ENCODE assay signal across 1 cellular context in the genomic region with DNA sequence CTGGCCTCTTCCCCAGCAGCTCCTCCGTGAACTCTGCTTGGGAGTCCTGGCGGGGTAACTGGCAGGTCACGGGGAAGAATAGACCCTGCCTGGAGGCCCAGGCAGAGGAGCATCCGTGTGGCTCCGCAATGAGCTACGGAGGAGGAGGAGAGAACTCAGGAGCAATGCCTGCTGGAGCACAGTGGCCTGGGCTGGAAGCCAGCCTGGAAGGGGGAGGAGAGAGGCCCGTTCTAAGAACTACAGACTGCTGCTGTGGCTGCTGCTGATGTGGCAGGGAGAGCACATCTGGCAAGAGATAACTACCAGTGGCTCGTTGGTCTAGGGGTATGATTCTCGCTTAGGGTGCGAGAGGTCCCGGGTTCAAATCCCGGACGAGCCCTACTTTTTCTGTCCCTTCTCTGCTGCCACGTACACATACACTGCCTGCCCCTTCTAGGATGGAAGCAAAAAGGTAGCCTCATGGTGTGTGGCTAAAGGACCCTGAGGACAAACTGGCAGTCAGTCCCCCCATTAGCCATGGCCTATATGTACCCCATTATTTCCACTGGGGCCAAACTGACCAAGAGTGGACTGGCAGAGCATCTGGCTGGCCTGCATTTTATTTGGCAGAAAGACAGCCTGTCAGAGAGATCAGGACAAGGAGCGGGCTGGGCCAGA.
TF ChIP-seq lines count a peak whose summit lies in the region.

No MANE protein-coding gene starts in this region.

TF ChIP-seq in HepG2, 621 proteins besides CTCF, POLR2A, EP300 and RAD21 (continued from another document and continues in another):
- TF ChIP-seq, protein P1, sequence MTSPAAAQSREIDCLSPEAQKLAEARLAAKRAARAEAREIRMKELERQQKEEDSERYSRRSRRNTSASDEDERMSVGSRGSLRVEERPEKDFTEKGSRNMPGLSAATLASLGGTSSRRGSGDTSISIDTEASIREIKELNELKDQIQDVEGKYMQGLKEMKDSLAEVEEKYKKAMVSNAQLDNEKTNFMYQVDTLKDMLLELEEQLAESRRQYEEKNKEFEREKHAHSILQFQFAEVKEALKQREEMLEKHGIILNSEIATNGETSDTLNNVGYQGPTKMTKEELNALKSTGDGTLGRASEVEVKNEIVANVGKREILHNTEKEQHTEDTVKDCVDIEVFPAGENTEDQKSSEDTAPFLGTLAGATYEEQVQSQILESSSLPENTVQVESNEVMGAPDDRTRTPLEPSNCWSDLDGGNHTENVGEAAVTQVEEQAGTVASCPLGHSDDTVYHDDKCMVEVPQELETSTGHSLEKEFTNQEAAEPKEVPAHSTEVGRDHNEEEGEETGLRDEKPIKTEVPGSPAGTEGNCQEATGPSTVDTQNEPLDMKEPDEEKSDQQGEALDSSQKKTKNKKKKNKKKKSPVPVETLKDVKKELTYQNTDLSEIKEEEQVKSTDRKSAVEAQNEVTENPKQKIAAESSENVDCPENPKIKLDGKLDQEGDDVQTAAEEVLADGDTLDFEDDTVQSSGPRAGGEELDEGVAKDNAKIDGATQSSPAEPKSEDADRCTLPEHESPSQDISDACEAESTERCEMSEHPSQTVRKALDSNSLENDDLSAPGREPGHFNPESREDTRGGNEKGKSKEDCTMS (CRISPR knock-in tag; conservative IDR thresholded peaks at IDR 0.05) = no peak
- no peak for TF ChIP-seq PCBP2 (optimal IDR thresholded peaks at IDR 0.05; ENCODE audit: low read depth, low read length, poor library complexity, severe bottlenecking)
- no peak for TF ChIP-seq ZNF570 (CRISPR knock-in tag; IDR thresholded peaks at IDR 0.05; ENCODE audit: borderline replicate concordance)
- no peak for TF ChIP-seq ZFP90 (CRISPR knock-in tag; IDR thresholded peaks at IDR 0.05; ENCODE audit: borderline replicate concordance)
- TF ChIP-seq, protein P2, sequence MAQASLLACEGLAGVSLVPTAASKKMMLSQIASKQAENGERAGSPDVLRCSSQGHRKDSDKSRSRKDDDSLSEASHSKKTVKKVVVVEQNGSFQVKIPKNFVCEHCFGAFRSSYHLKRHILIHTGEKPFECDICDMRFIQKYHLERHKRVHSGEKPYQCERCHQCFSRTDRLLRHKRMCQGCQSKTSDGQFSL (CRISPR knock-in tag; IDR thresholded peaks at IDR 0.05) = no peak
- no peak for TF ChIP-seq ZSCAN20 (CRISPR knock-in tag; IDR thresholded peaks at IDR 0.05; ENCODE audit: borderline replicate concordance)
- no peak for TF ChIP-seq TMF1 (CRISPR knock-in tag; IDR thresholded peaks at IDR 0.05; ENCODE audit: low read depth)
- TF ChIP-seq KLF16 (CRISPR knock-in tag; IDR thresholded peaks at IDR 0.05) = 0 out of 4 replicates have a peak, but pooled peaks of 1 of the 2 experiments have one; percentile 38
- no peak for TF ChIP-seq CC2D1A (CRISPR knock-in tag; IDR thresholded peaks at IDR 0.05)
- TF ChIP-seq, protein P3, sequence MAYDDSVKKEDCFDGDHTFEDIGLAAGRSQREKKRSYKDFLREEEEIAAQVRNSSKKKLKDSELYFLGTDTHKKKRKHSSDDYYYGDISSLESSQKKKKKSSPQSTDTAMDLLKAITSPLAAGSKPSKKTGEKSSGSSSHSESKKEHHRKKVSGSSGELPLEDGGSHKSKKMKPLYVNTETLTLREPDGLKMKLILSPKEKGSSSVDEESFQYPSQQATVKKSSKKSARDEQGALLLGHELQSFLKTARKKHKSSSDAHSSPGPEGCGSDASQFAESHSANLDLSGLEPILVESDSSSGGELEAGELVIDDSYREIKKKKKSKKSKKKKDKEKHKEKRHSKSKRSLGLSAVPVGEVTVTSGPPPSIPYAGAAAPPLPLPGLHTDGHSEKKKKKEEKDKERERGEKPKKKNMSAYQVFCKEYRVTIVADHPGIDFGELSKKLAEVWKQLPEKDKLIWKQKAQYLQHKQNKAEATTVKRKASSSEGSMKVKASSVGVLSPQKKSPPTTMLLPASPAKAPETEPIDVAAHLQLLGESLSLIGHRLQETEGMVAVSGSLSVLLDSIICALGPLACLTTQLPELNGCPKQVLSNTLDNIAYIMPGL (CRISPR knock-in tag; IDR thresholded peaks at IDR 0.05; ENCODE audit: borderline replicate concordance in 1 of 2, low read depth in 1 of 2) = peak; percentile 44 to 45; a peak in 1 of 4 replicates
- peak; percentile 59 for TF ChIP-seq RBM22 (optimal IDR thresholded peaks at IDR 0.05; ENCODE audit: low read length)
- no peak for TF ChIP-seq CEBPB (IDR thresholded peaks at IDR 0.05; ENCODE audit: borderline replicate concordance, low read depth, low read length)
- no peak for TF ChIP-seq ZNF12 (CRISPR knock-in tag; IDR thresholded peaks at IDR 0.05)
- no peak for TF ChIP-seq ZNF256 (CRISPR knock-in tag; conservative IDR thresholded peaks at IDR 0.05)
- TF ChIP-seq ZNF83 (CRISPR knock-in tag; IDR thresholded peaks at IDR 0.05; ENCODE audit: borderline replicate concordance) = no peak
- TF ChIP-seq ZNF124 (CRISPR knock-in tag; IDR thresholded peaks at IDR 0.05) = 0 out of 2 replicates have a peak, but pooled peaks have one; percentile 27
- TF ChIP-seq, protein P4, sequence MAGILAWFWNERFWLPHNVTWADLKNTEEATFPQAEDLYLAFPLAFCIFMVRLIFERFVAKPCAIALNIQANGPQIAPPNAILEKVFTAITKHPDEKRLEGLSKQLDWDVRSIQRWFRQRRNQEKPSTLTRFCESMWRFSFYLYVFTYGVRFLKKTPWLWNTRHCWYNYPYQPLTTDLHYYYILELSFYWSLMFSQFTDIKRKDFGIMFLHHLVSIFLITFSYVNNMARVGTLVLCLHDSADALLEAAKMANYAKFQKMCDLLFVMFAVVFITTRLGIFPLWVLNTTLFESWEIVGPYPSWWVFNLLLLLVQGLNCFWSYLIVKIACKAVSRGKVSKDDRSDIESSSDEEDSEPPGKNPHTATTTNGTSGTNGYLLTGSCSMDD (CRISPR knock-in tag; IDR thresholded peaks at IDR 0.05) = no peak
- TF ChIP-seq HOXA3 (CRISPR knock-in tag; IDR thresholded peaks at IDR 0.05) = peak; percentile 9; the same call in 1 of the 2 replicates
- no peak for TF ChIP-seq KLF11 (CRISPR knock-in tag; IDR thresholded peaks at IDR 0.05)
- peak; percentile 89; the same call in 1 of the 2 replicates for TF ChIP-seq ZBTB42 (CRISPR knock-in tag; IDR thresholded peaks at IDR 0.05)
- no peak for TF ChIP-seq SSRP1 (CRISPR knock-in tag; IDR thresholded peaks at IDR 0.05)
- TF ChIP-seq, protein P5, sequence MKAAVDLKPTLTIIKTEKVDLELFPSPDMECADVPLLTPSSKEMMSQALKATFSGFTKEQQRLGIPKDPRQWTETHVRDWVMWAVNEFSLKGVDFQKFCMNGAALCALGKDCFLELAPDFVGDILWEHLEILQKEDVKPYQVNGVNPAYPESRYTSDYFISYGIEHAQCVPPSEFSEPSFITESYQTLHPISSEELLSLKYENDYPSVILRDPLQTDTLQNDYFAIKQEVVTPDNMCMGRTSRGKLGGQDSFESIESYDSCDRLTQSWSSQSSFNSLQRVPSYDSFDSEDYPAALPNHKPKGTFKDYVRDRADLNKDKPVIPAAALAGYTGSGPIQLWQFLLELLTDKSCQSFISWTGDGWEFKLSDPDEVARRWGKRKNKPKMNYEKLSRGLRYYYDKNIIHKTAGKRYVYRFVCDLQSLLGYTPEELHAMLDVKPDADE (CRISPR knock-in tag; IDR thresholded peaks at IDR 0.05) = no peak
- TF ChIP-seq LCORL (IDR thresholded peaks at IDR 0.05) = no peak
- TF ChIP-seq LCORL (CRISPR knock-in tag; IDR thresholded peaks at IDR 0.05) = no peak
- no peak for TF ChIP-seq ZC3H4 (CRISPR knock-in tag; IDR thresholded peaks at IDR 0.05; ENCODE audit: borderline replicate concordance)
- TF ChIP-seq, protein P6, sequence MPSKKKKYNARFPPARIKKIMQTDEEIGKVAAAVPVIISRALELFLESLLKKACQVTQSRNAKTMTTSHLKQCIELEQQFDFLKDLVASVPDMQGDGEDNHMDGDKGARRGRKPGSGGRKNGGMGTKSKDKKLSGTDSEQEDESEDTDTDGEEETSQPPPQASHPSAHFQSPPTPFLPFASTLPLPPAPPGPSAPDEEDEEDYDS (CRISPR knock-in tag; IDR thresholded peaks at IDR 0.05) = 0 out of 2 replicates have a peak, but pooled peaks have one; percentile 16
- TF ChIP-seq ZNF121 (CRISPR knock-in tag; IDR thresholded peaks at IDR 0.05) = no peak; the same call in 1 of the 2 replicates
- no peak for TF ChIP-seq ZNF432 (CRISPR knock-in tag; IDR thresholded peaks at IDR 0.05; ENCODE audit: borderline replicate concordance)
- TF ChIP-seq, protein P7, sequence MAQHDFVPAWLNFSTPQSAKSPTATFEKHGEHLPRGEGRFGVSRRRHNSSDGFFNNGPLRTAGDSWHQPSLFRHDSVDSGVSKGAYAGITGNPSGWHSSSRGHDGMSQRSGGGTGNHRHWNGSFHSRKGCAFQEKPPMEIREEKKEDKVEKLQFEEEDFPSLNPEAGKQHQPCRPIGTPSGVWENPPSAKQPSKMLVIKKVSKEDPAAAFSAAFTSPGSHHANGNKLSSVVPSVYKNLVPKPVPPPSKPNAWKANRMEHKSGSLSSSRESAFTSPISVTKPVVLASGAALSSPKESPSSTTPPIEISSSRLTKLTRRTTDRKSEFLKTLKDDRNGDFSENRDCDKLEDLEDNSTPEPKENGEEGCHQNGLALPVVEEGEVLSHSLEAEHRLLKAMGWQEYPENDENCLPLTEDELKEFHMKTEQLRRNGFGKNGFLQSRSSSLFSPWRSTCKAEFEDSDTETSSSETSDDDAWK (CRISPR knock-in tag; IDR thresholded peaks at IDR 0.05) = no peak
- TF ChIP-seq SNAPC2 (CRISPR knock-in tag; IDR thresholded peaks at IDR 0.05) = no peak
- peak; percentile 12; the same call in 1 of the 2 replicates for TF ChIP-seq PHF8 (CRISPR knock-in tag; IDR thresholded peaks at IDR 0.05)
- no peak for TF ChIP-seq ZNF746 (CRISPR knock-in tag; IDR thresholded peaks at IDR 0.05)
- no peak for TF ChIP-seq TRIM24 (CRISPR knock-in tag; IDR thresholded peaks at IDR 0.05)
- TF ChIP-seq ELF1 (CRISPR knock-in tag; IDR thresholded peaks at IDR 0.05) = no peak
- TF ChIP-seq ZNF24 (IDR thresholded peaks at IDR 0.05) = peak; percentile 95
- TF ChIP-seq THYN1 (CRISPR knock-in tag; IDR thresholded peaks at IDR 0.05; ENCODE audit: borderline replicate concordance, low read depth) = no peak
- no peak for TF ChIP-seq ELF4 (CRISPR knock-in tag; IDR thresholded peaks at IDR 0.05; ENCODE audit: borderline replicate concordance)
- TF ChIP-seq, protein P8, sequence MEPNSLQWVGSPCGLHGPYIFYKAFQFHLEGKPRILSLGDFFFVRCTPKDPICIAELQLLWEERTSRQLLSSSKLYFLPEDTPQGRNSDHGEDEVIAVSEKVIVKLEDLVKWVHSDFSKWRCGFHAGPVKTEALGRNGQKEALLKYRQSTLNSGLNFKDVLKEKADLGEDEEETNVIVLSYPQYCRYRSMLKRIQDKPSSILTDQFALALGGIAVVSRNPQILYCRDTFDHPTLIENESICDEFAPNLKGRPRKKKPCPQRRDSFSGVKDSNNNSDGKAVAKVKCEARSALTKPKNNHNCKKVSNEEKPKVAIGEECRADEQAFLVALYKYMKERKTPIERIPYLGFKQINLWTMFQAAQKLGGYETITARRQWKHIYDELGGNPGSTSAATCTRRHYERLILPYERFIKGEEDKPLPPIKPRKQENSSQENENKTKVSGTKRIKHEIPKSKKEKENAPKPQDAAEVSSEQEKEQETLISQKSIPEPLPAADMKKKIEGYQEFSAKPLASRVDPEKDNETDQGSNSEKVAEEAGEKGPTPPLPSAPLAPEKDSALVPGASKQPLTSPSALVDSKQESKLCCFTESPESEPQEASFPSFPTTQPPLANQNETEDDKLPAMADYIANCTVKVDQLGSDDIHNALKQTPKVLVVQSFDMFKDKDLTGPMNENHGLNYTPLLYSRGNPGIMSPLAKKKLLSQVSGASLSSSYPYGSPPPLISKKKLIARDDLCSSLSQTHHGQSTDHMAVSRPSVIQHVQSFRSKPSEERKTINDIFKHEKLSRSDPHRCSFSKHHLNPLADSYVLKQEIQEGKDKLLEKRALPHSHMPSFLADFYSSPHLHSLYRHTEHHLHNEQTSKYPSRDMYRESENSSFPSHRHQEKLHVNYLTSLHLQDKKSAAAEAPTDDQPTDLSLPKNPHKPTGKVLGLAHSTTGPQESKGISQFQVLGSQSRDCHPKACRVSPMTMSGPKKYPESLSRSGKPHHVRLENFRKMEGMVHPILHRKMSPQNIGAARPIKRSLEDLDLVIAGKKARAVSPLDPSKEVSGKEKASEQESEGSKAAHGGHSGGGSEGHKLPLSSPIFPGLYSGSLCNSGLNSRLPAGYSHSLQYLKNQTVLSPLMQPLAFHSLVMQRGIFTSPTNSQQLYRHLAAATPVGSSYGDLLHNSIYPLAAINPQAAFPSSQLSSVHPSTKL (CRISPR knock-in tag; IDR thresholded peaks at IDR 0.05) = 0 out of 2 replicates have a peak, but pooled peaks have one; percentile 5
- TF ChIP-seq FOXK1 (CRISPR knock-in tag; IDR thresholded peaks at IDR 0.05; ENCODE audit: borderline replicate concordance, low read depth) = no peak
- TF ChIP-seq RFXAP (CRISPR knock-in tag; IDR thresholded peaks at IDR 0.05; ENCODE audit: borderline replicate concordance) = 0 out of 2 replicates have a peak, but pooled peaks have one; percentile 29
- no peak for TF ChIP-seq HNF4A (CRISPR knock-in tag; IDR thresholded peaks at IDR 0.05)
- TF ChIP-seq MIXL1 (CRISPR knock-in tag; IDR thresholded peaks at IDR 0.05) = no peak
- no peak for TF ChIP-seq ZSCAN29 (CRISPR knock-in tag; conservative IDR thresholded peaks at IDR 0.05)
- TF ChIP-seq POGZ (CRISPR knock-in tag; IDR thresholded peaks at IDR 0.05) = no peak
- TF ChIP-seq, protein P9, sequence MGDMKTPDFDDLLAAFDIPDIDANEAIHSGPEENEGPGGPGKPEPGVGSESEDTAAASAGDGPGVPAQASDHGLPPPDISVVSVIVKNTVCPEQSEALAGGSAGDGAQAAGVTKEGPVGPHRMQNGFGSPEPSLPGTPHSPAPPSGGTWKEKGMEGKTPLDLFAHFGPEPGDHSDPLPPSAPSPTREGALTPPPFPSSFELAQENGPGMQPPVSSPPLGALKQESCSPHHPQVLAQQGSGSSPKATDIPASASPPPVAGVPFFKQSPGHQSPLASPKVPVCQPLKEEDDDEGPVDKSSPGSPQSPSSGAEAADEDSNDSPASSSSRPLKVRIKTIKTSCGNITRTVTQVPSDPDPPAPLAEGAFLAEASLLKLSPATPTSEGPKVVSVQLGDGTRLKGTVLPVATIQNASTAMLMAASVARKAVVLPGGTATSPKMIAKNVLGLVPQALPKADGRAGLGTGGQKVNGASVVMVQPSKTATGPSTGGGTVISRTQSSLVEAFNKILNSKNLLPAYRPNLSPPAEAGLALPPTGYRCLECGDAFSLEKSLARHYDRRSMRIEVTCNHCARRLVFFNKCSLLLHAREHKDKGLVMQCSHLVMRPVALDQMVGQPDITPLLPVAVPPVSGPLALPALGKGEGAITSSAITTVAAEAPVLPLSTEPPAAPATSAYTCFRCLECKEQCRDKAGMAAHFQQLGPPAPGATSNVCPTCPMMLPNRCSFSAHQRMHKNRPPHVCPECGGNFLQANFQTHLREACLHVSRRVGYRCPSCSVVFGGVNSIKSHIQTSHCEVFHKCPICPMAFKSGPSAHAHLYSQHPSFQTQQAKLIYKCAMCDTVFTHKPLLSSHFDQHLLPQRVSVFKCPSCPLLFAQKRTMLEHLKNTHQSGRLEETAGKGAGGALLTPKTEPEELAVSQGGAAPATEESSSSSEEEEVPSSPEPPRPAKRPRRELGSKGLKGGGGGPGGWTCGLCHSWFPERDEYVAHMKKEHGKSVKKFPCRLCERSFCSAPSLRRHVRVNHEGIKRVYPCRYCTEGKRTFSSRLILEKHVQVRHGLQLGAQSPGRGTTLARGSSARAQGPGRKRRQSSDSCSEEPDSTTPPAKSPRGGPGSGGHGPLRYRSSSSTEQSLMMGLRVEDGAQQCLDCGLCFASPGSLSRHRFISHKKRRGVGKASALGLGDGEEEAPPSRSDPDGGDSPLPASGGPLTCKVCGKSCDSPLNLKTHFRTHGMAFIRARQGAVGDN (CRISPR knock-in tag; IDR thresholded peaks at IDR 0.05) = peak; percentile 29; the same call in 1 of the 2 replicates
- TF ChIP-seq SALL1 (CRISPR knock-in tag; IDR thresholded peaks at IDR 0.05) = peak; percentile 61; the same call in 1 of the 2 replicates
- no peak for TF ChIP-seq RBM39 (IDR thresholded peaks at IDR 0.05; ENCODE audit: low read depth, low read length, poor library complexity, severe bottlenecking)
- TF ChIP-seq ZNF382 (CRISPR knock-in tag; IDR thresholded peaks at IDR 0.05; ENCODE audit: borderline replicate concordance) = no peak
